1 cellular context compared by ENCODE assay signal in genomic region chr6:35415065-35415880, GRCh38.
TF ChIP-seq lines count a peak whose summit lies in the region.

No MANE protein-coding gene starts in this region.

TF ChIP-seq in HepG2, 621 proteins besides CTCF, POLR2A, EP300 and RAD21 (continued from another document and continues in another):
- TF ChIP-seq KIAA2018 (CRISPR knock-in tag; IDR thresholded peaks at IDR 0.05; ENCODE audit: borderline replicate concordance), result no peak
- TF ChIP-seq SMAD1 (CRISPR knock-in tag; IDR thresholded peaks at IDR 0.05; ENCODE audit: borderline replicate concordance, low read depth), result peak; percentile 13; the same call in 1 of the 2 replicates
- peak; percentile 94 for TF ChIP-seq JARID2 (CRISPR knock-in tag; IDR thresholded peaks at IDR 0.05; ENCODE audit: insufficient replicate concordance)
- peak; percentile 78 for TF ChIP-seq MAFF (IDR thresholded peaks at IDR 0.05; ENCODE audit: low read depth, low read length)
- no peak for TF ChIP-seq SRSF1 (optimal IDR thresholded peaks at IDR 0.05; ENCODE audit: low read depth, low read length)
- TF ChIP-seq CREM (IDR thresholded peaks at IDR 0.05), result peak; percentile 90
- no peak for TF ChIP-seq CREM (CRISPR knock-in tag; IDR thresholded peaks at IDR 0.05)
- TF ChIP-seq NCOR1 (IDR thresholded peaks at IDR 0.05; ENCODE audit: borderline replicate concordance, low read length), result peak; percentile 87; the same call in 1 of the 2 replicates
- 0 out of 2 replicates have a peak, but pooled peaks have one; percentile 28 for TF ChIP-seq ZNF670 (CRISPR knock-in tag; IDR thresholded peaks at IDR 0.05; ENCODE audit: borderline replicate concordance)
- TF ChIP-seq ZSCAN22 (CRISPR knock-in tag; IDR thresholded peaks at IDR 0.05), result no peak
- TF ChIP-seq ZFP36 (IDR thresholded peaks at IDR 0.05; ENCODE audit: borderline replicate concordance, low read depth, low read length, partially characterized antibody), result no peak
- TF ChIP-seq XRCC5 (optimal IDR thresholded peaks at IDR 0.05; ENCODE audit: low read length), result peak; percentile 96
- no peak for TF ChIP-seq E2F1 (CRISPR knock-in tag; IDR thresholded peaks at IDR 0.05)
- peak; percentile 63; the same call in 1 of the 2 replicates for TF ChIP-seq ZBTB26 (CRISPR knock-in tag; IDR thresholded peaks at IDR 0.05; ENCODE audit: borderline replicate concordance)
- TF ChIP-seq SOX6 (IDR thresholded peaks at IDR 0.05), result no peak
- TF ChIP-seq SOX6 (CRISPR knock-in tag; IDR thresholded peaks at IDR 0.05), result peak; percentile 98
- TF ChIP-seq SNAPC5 (CRISPR knock-in tag; IDR thresholded peaks at IDR 0.05; ENCODE audit: borderline replicate concordance), result peak; percentile 77; the same call in 1 of the 2 replicates
- no peak for TF ChIP-seq SP1 (IDR thresholded peaks at IDR 0.05)
- no peak; the same call in 1 of the 2 replicates for TF ChIP-seq SP1 (CRISPR knock-in tag; IDR thresholded peaks at IDR 0.05)
- no peak; the same call in 1 of the 2 replicates for TF ChIP-seq ZNF558 (CRISPR knock-in tag; IDR thresholded peaks at IDR 0.05; ENCODE audit: borderline replicate concordance)
- 0 out of 2 replicates have a peak, but pooled peaks have one; percentile 79 for TF ChIP-seq ZNF713 (CRISPR knock-in tag; IDR thresholded peaks at IDR 0.05)
- no peak for TF ChIP-seq ZNF496 (CRISPR knock-in tag; IDR thresholded peaks at IDR 0.05; ENCODE audit: insufficient replicate concordance)
- TF ChIP-seq AHDC1 (CRISPR knock-in tag; IDR thresholded peaks at IDR 0.05; ENCODE audit: borderline replicate concordance), result peak; percentile 90; the same call in 1 of the 2 replicates
- peak; percentile 63 for TF ChIP-seq DMAP1 (CRISPR knock-in tag; IDR thresholded peaks at IDR 0.05)
- TF ChIP-seq DBP (CRISPR knock-in tag; IDR thresholded peaks at IDR 0.05; ENCODE audit: not compliant biosample characterization), result no peak
- no peak for TF ChIP-seq CENPBD1 (CRISPR knock-in tag; IDR thresholded peaks at IDR 0.05; ENCODE audit: borderline replicate concordance, low read depth)
- no peak for TF ChIP-seq KLF13 (CRISPR knock-in tag; IDR thresholded peaks at IDR 0.05)
- TF ChIP-seq SNAPC4 (CRISPR knock-in tag; IDR thresholded peaks at IDR 0.05), result no peak
- peak; percentile 69; the same call in 1 of the 2 replicates for TF ChIP-seq RARG (CRISPR knock-in tag; IDR thresholded peaks at IDR 0.05; ENCODE audit: low read depth)
- TF ChIP-seq ZBTB34 (CRISPR knock-in tag; IDR thresholded peaks at IDR 0.05), result peak; percentile 95
- TF ChIP-seq ZNF430 (CRISPR knock-in tag; IDR thresholded peaks at IDR 0.05), result peak; percentile 91
